Comparison of ENCODE assay signal across 23 cellular contexts in the genomic region with DNA sequence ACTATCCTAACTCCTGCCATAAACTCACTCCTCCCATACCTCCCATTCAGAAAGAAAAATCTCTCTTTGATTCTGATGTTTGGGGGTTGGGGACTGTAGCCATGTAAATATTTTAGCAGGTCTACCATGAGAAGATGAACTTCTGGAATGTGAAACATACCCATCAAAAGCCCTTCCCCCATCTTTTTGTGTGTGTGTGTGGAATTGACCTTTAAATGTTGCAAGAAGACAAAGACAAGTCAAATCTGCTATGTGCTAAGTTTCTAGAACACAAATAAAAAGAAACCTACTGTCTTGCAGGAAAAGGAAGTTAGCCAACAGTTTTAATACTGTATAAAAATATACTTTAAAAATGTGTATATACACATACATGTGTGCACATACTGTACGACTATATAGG. TPM values are rescaled to one million over a fixed set of nuclear protein-coding genes. Genes with fewer than 3 reads are reported as not detected.
DNase-seq lines count a peak whose midpoint lies in the region; ATAC-seq, FAIRE-seq and TF ChIP-seq lines count a peak whose summit lies in the region.
"Had no signal": no experiment of that assay in that cellular context is flagged by ENCODE, and none has a peak within 500 bp of the region (broad histone marks: within the 10 kb centered on the region; RNA-seq: fewer than 3 reads in every experiment).

No MANE protein-coding gene starts in this region.

- no peak overlapping the region for H3K9ac ChIP-seq in HepG2 (ENCODE audit: insufficient read depth, low read depth, low read length)
- H3K9ac ChIP-seq: BLaER1 had no signal

- TF ChIP-seq RAD21 in HepG2 (CRISPR knock-in tag; IDR thresholded peaks at IDR 0.05): no peak

- H3K79me2 ChIP-seq in HepG2 (ENCODE audit: insufficient read depth, low read length): no peaks in the 10 kb centered on the region

- no peaks in the 10 kb centered on the region for H3K9me3 ChIP-seq in HepG2 (ENCODE audit: low read length)
- H3K9me3 ChIP-seq: BLaER1, MG63 had no signal

- no peak overlapping the region for H3K4me3 Mint-ChIP-seq in central memory CD8-positive, alpha-beta T cell
- H3K4me3 Mint-ChIP-seq: CD8-positive, alpha-beta memory T cell had no signal

- no peak overlapping the region for H2AFZ ChIP-seq in HepG2 (ENCODE audit: low read length)

- H3K36me3 ChIP-seq in HepG2 (replicated peaks in 1 of 2; ENCODE audit: control insufficient read depth in 1 of 2, insufficient read depth in 2 of 2, low read length in 2 of 2): peaks cover 7 to 46% of the 10 kb centered on the region in 2 experiments

- no peak for TF ChIP-seq CTCF in HepG2 (CRISPR knock-in tag; IDR thresholded peaks at IDR 0.05)

- TF ChIP-seq EP300 in HepG2 (IDR thresholded peaks at IDR 0.05; ENCODE audit: low read depth in 2 of 2, low read length in 2 of 2) (no peak), HepG2 (CRISPR knock-in tag; IDR thresholded peaks at IDR 0.05; ENCODE audit: borderline replicate concordance) (no peak)

- peak; percentile 8 for DNase-seq in CD1c-positive myeloid dendritic cell (ENCODE audit: extremely low spot score)
- peak; percentile 28 for DNase-seq in EH (ENCODE audit: low read depth)
- no peak for DNase-seq in central memory CD8-positive, alpha-beta T cell (ENCODE audit: low spot score in 2 of 2)
- peak; percentile 47 for DNase-seq in HepG2 (ENCODE audit: low spot score)
- no peak for DNase-seq in HT-29 (ENCODE audit: low spot score)
- no peak for DNase-seq in stimulated activated CD4-positive, alpha-beta T cell treated with anti-CD3 and anti-CD28 coated beads, Interleukin-1b, Interleukin-23, amount 100 ng/mL, for 48 hours
- DNase-seq in NCI-H146 (lab: John Stamatoyannopoulos, UW): no peak
- DNase-seq: CD8-positive, alpha-beta memory T cell; MG63; NCI-H1048; NCI-H1436 treated with DMSO at 0.1 percent for 48 hours; NCI-H2029; NCI-H2227 treated with DMSO at 0.1 percent for 48 hours; NCI-H510A treated with DMSO at 0.1 percent for 48 hours; NCI-H748 treated with DMSO at 0.1 percent for 48 hours; OCI-M1 had no signal

- peak overlapping the region; percentile 9 for H3K27ac Mint-ChIP-seq in central memory CD8-positive, alpha-beta T cell (ENCODE audit: low read depth)

- no peaks in the 10 kb centered on the region for H3K27me3 ChIP-seq in HepG2 (ENCODE audit: control insufficient read depth in 1 of 2, insufficient read depth in 2 of 2, low read length in 2 of 2)
- H3K27me3 ChIP-seq: BLaER1, MG63 had no signal

- POLR2A ChIA-PET in HepG2 (lab: Yijun Ruan, JAX): no interaction called here

- BruUV-seq in HepG2 (replicated peaks; lab: Mats Ljungman, UMichigan): no TSS peak

- H3K4me2 ChIP-seq in HepG2 (ENCODE audit: low read depth, low read length): no peak overlapping the region
- H3K4me2 ChIP-seq: BLaER1 had no signal

- no peak for TF ChIP-seq POLR2A in HepG2 (IDR thresholded peaks at IDR 0.05; ENCODE audit: insufficient read depth in 1 of 2, low read depth in 2 of 2, low read length in 2 of 2)

- in situ Hi-C loops in HepG2 (cut with HindIII; ENCODE audit: extremely low pct_ligation_motif_present, low pct_unique_long_range_greater_than_20kb): no loop called here

- no peaks in the 10 kb centered on the region for H4K20me1 ChIP-seq in HepG2 (ENCODE audit: insufficient read depth, low read length)
- H4K20me1 ChIP-seq: BLaER1 had no signal

- H3K4me3 ChIP-seq in HepG2 (replicated peaks in 1 of 3; ENCODE audit: insufficient read depth in 1 of 3, low read depth in 2 of 3, low read length in 3 of 3): no peak overlapping the region
- H3K4me3 ChIP-seq: BLaER1, K562, MG63 had no signal

- CTCF ChIA-PET in HepG2 (lab: Yijun Ruan, JAX; ENCODE audit: low intra/inter-chr PET ratio, low total read pairs): no interaction called here

- intact Hi-C loops in HepG2 (cut with micrococcal nuclease; ENCODE audit: unreplicated experiment): no loop called here

- peaks cover 26% of the 10 kb centered on the region for H3K36me3 Mint-ChIP-seq in central memory CD8-positive, alpha-beta T cell (ENCODE audit: insufficient read depth)

- no peaks in the 10 kb centered on the region for H3K4me1 ChIP-seq in HepG2 (ENCODE audit: insufficient read depth, low read length)
- H3K4me1 ChIP-seq: BLaER1 had no signal

- 82% methylated on average over 1 of the region's 1 CpG for WGBS in HepG2 (ENCODE audit: low lambda C conversion rate)

- peaks cover 6% of the 10 kb centered on the region for H3K4me1 Mint-ChIP-seq in central memory CD8-positive, alpha-beta T cell

- FAIRE-seq in HepG2 (lab: Jason Lieb, UNC): no peak
- FAIRE-seq: D721Med, H54, K562, RCC 7860 had no signal

- no peak for ATAC-seq in central memory CD8-positive, alpha-beta T cell (replicated peaks; ENCODE audit: extremely low read depth, poor library complexity, severe bottlenecking)
- no peak for ATAC-seq in HepG2
- ATAC-seq: K562 had no signal

- H3K9me3 Mint-ChIP-seq in central memory CD8-positive, alpha-beta T cell: no peaks in the 10 kb centered on the region
- H3K9me3 Mint-ChIP-seq: CD8-positive, alpha-beta memory T cell had no signal

- no peak overlapping the region for H3K27ac ChIP-seq in HepG2 (ENCODE audit: extremely low read length, insufficient read depth, low read length)
- H3K27ac ChIP-seq: BLaER1 had no signal

- no peaks in the 10 kb centered on the region for H3K27me3 Mint-ChIP-seq in central memory CD8-positive, alpha-beta T cell
- H3K27me3 Mint-ChIP-seq: CD8-positive, alpha-beta memory T cell had no signal

TF ChIP-seq in HepG2, 621 proteins besides CTCF, POLR2A, EP300 and RAD21 (continues in another document):
- no peak for TF ChIP-seq NFE2L2 (IDR thresholded peaks at IDR 0.05; ENCODE audit: low read length)
- TF ChIP-seq ZNF232 (CRISPR knock-in tag; IDR thresholded peaks at IDR 0.05; ENCODE audit: borderline replicate concordance): no peak
- no peak for TF ChIP-seq E2F1 (CRISPR knock-in tag; IDR thresholded peaks at IDR 0.05)
- no peak for TF ChIP-seq ZNF749 (CRISPR knock-in tag; IDR thresholded peaks at IDR 0.05; ENCODE audit: borderline replicate concordance)
- TF ChIP-seq DMAP1 (CRISPR knock-in tag; IDR thresholded peaks at IDR 0.05): no peak
- TF ChIP-seq HNRNPLL (IDR thresholded peaks at IDR 0.05; ENCODE audit: low read depth, low read length, poor library complexity, severe bottlenecking): no peak
- TF ChIP-seq, protein P1, sequence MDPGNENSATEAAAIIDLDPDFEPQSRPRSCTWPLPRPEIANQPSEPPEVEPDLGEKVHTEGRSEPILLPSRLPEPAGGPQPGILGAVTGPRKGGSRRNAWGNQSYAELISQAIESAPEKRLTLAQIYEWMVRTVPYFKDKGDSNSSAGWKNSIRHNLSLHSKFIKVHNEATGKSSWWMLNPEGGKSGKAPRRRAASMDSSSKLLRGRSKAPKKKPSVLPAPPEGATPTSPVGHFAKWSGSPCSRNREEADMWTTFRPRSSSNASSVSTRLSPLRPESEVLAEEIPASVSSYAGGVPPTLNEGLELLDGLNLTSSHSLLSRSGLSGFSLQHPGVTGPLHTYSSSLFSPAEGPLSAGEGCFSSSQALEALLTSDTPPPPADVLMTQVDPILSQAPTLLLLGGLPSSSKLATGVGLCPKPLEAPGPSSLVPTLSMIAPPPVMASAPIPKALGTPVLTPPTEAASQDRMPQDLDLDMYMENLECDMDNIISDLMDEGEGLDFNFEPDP (CRISPR knock-in tag; conservative IDR thresholded peaks at IDR 0.05): no peak

RNA-seq across cellular contexts. Expression of gene USP50, which starts 29.7 kb away (rescaled TPM):
- total RNA-seq in HepG2 (2016; rRNA removed; fragmentation: Illumina TruSeq; extraction: Trizol): 0.56 and 0.86 TPM in 2 replicates
- 1.1 and 1.9 TPM in 2 replicates for total RNA-seq in HepG2 (2016; cell fraction: cytosol; rRNA removed; fragmentation: Illumina TruSeq; extraction: Trizol; ENCODE audit: low read depth)
- total RNA-seq in HepG2 (2016; cell fraction: insoluble cytoplasmic fraction; rRNA removed; fragmentation: Illumina TruSeq; extraction: Trizol): 0.24 and 0.65 TPM in 2 replicates
- total RNA-seq in HepG2 (2016; cell fraction: membrane; rRNA removed; fragmentation: Illumina TruSeq; extraction: Trizol): 0.37 and 0.38 TPM in 2 replicates
- total RNA-seq in HepG2 (2016; cell fraction: nucleus; rRNA removed; fragmentation: Illumina TruSeq; extraction: Trizol): 0.71 TPM in 1 of 2 replicates, not detected in the other
- not detected in 2 replicates for polyA plus RNA-seq in HepG2 (2011; rRNA removed)
- polyA plus RNA-seq in HepG2 (2011; cell fraction: cytosol; rRNA removed): not detected in 2 replicates
- not detected in 2 replicates for polyA plus RNA-seq in HepG2 (2011; cell fraction: nucleus; rRNA removed)
- not detected in 2 replicates for polyA plus RNA-seq in HepG2 (2012)
- not detected in 2 replicates for polyA plus RNA-seq in HepG2 (2016; cell fraction: cytosol; fragmentation: Illumina TruSeq; extraction: Trizol; ENCODE audit: low read depth)
- polyA plus RNA-seq in HepG2 (2016; cell fraction: insoluble cytoplasmic fraction; fragmentation: Illumina TruSeq; extraction: Trizol; ENCODE audit: low read depth): not detected in 2 replicates
- polyA plus RNA-seq in HepG2 (2016; cell fraction: membrane; fragmentation: Illumina TruSeq; extraction: Trizol; ENCODE audit: low read depth): not detected in 2 replicates
- 0.56 and 0.85 TPM in 2 replicates for polyA plus RNA-seq in HepG2 (2016; cell fraction: nucleus; fragmentation: Illumina TruSeq; extraction: Trizol; ENCODE audit: insufficient read depth, low read depth)
- polyA minus RNA-seq in HepG2 (2011; rRNA and poly(A)+ RNA removed; ENCODE audit: low replicate concordance): not detected in 2 replicates
- not detected in 2 replicates for polyA minus RNA-seq in HepG2 (2011; cell fraction: cytosol; rRNA and poly(A)+ RNA removed)
- polyA minus RNA-seq in HepG2 (2011; cell fraction: nucleus; rRNA and poly(A)+ RNA removed): 0.64 and 1.2 TPM in 2 replicates
- total RNA-seq in HT-29 (2014; rRNA removed; shearing (Covaris generic)): not detected in 2 replicates
- total RNA-seq: K562, LHCN-M2, SK-MEL-5 had no signal
- polyA plus RNA-seq: CD8-positive, alpha-beta memory T cell; K562 had no signal

Comparison
In these comparisons a context has a peak if more than half of its experiments do, and no peak if none do; other contexts are left out.
1. DNase-seq: peak in CD1c-positive myeloid dendritic cell (single experiment), EH (single experiment) and HepG2 (single experiment); none in central memory CD8-positive, alpha-beta T cell (0 of 2), HT-29 (single experiment), stimulated activated CD4-positive, alpha-beta T cell treated with anti-CD3 and anti-CD28 coated beads, Interleukin-1b, Interleukin-23, amount 100 ng/mL, for 48 hours (single experiment) and NCI-H146 (single experiment).